ENCODE assay signal across 9 cellular contexts in the genomic region with DNA sequence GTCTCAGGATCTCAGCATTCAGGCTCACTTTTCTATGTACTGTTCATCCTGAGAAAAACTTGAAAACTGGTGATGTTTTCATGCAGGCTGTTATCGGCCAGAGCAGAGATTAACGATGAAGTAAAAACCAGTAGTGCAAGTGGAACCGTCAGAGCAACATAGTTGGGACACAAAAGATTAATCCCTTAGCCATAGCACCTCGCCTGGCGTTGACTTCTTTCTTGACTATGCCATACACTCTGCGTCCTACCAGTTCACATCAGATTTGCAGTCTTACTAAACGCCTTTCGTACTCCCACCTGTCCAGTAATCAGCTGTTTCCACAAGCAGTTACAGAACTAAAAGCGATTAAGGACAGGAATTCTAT. TPM values are rescaled to one million over a fixed set of nuclear protein-coding genes. Genes with fewer than 3 reads are reported as not detected.
DNase-seq lines count a peak whose midpoint lies in the region; ATAC-seq and TF ChIP-seq lines count a peak whose summit lies in the region.
"Had no signal": no experiment of that assay in that cellular context is flagged by ENCODE, and none has a peak within 500 bp of the region (broad histone marks: within the 10 kb centered on the region; RNA-seq: fewer than 3 reads in every experiment).

No MANE protein-coding gene starts in this region.

- no peaks in the 10 kb centered on the region for H3K9me3 Mint-ChIP-seq in naive thymus-derived CD4-positive, alpha-beta T cell
- H3K9me3 Mint-ChIP-seq in Caco-2 (ENCODE audit: unreplicated experiment), result no peaks in the 10 kb centered on the region

- POLR2A ChIA-PET in GM10248 (lab: Yijun Ruan, JAX) (no interaction called here), Caco-2 (lab: Charles Lee) (no interaction called here)
- POLR2A ChIA-PET in naive thymus-derived CD4-positive, alpha-beta T cell (lab: Charles Lee), result interaction anchor here (0.6 to 1.5 kb wide), 4 partner anchors 63 to 1043 kb away, joined by 3 to 6 read pairs (median 4); partner anchors contain the start of genes DDX3Y and TMSB4Y

- H3K4me3 Mint-ChIP-seq in naive thymus-derived CD4-positive, alpha-beta T cell, result peak overlapping the region in 5 of 10 donors; percentile 88 to 100 (median 91)
- H3K4me3 Mint-ChIP-seq in Caco-2 (ENCODE audit: unreplicated experiment), result no peak overlapping the region

- CTCF ChIA-PET in GM10248 (lab: Yijun Ruan, JAX), result no interaction called here
- CTCF ChIA-PET in naive thymus-derived CD4-positive, alpha-beta T cell (lab: Charles Lee), result no interaction called here
- CTCF ChIA-PET in Caco-2 (lab: Charles Lee), result no interaction called here

- H3K4me1 ChIP-seq in naive thymus-derived CD4-positive, alpha-beta T cell (ENCODE audit: control insufficient read depth in 2 of 2, insufficient read depth in 2 of 2, low read length in 2 of 2), result peaks cover 9 to 12% of the 10 kb centered on the region in 2 donors
- H3K4me1 ChIP-seq in Caco-2, result no peaks in the 10 kb centered on the region

- H3K36me3 ChIP-seq in naive thymus-derived CD4-positive, alpha-beta T cell (ENCODE audit: control insufficient read depth in 2 of 3, insufficient read depth in 3 of 3, low read length in 3 of 3), result no peaks in the 10 kb centered on the region
- H3K36me3 ChIP-seq in Caco-2 (ENCODE audit: control insufficient read depth, insufficient read depth, low read length), result no peaks in the 10 kb centered on the region

- H3K27ac Mint-ChIP-seq in naive thymus-derived CD4-positive, alpha-beta T cell, result peak overlapping the region in 5 of 9 donors; percentile 86 to 99 (median 96)
- H3K27ac Mint-ChIP-seq in Caco-2 (ENCODE audit: unreplicated experiment), result no peak overlapping the region

- no peaks in the 10 kb centered on the region for H3K27me3 ChIP-seq in naive thymus-derived CD4-positive, alpha-beta T cell (ENCODE audit: control insufficient read depth in 2 of 2, insufficient read depth in 2 of 2, low read length in 2 of 2)
- no peaks in the 10 kb centered on the region for H3K27me3 ChIP-seq in Caco-2 (replicated peaks; ENCODE audit: control insufficient read depth, insufficient read depth, low read length)

- BruUV-seq in Caco-2 (replicated peaks; lab: Mats Ljungman, UMichigan), result no TSS peak

- no peak for TF ChIP-seq CTCF in GM10248 (IDR thresholded peaks at IDR 0.05; ENCODE audit: control extremely low read depth, extremely low read depth, low read depth, missing control alignments)
- TF ChIP-seq CTCF in cardiac fibroblast (IDR thresholded peaks at IDR 0.05; ENCODE audit: low read depth, low read length), result no peak
- no peak for TF ChIP-seq CTCF in Caco-2 (IDR thresholded peaks at IDR 0.05; ENCODE audit: insufficient read depth in 1 of 2, low read depth in 1 of 2, low read length in 1 of 2, severe bottlenecking in 1 of 2, unreplicated experiment in 1 of 2)

- no peaks in the 10 kb centered on the region for H3K27me3 Mint-ChIP-seq in naive thymus-derived CD4-positive, alpha-beta T cell
- H3K27me3 Mint-ChIP-seq in Caco-2 (ENCODE audit: insufficient read depth, unreplicated experiment), result no peaks in the 10 kb centered on the region

- intact Hi-C loops in naive thymus-derived CD4-positive, alpha-beta T cell (cut with micrococcal nuclease), result loop anchor here (5.0 kb wide), 3 partner anchors 36 to 1681 kb away; no protein-coding TSS in a partner anchor
- intact Hi-C loops in Caco-2 (cut with micrococcal nuclease; ENCODE audit: unreplicated experiment), result no loop called here

- peak; percentile 1 for DNase-seq in GM10248 (ENCODE audit: extremely low spot score)
- DNase-seq in cardiac fibroblast (ENCODE audit: low read depth in 2 of 2), result no peak
- no peak for DNase-seq in naive thymus-derived CD4-positive, alpha-beta T cell
- DNase-seq in HuH-7 (ENCODE audit: low spot score), result no peak
- DNase-seq in Caco-2, result no peak
- DNase-seq in ecto neural progenitor cell (ENCODE audit: low spot score), result no peak
- no peak for DNase-seq in activated CD4-positive, CD25-positive, alpha-beta regulatory T cell treated with anti-CD3 and anti-CD28 coated beads, Interleukin-2, amount 50 U/mL, for 72 hours
- DNase-seq: aorta had no signal

- H3K4me1 Mint-ChIP-seq in naive thymus-derived CD4-positive, alpha-beta T cell, result peaks cover 0 to 30% (median 10%) of the 10 kb centered on the region in 7 donors
- H3K4me1 Mint-ChIP-seq in Caco-2 (ENCODE audit: low read depth, unreplicated experiment), result no peaks in the 10 kb centered on the region

- peaks cover 0 to 13% (median 0%) of the 10 kb centered on the region in 5 donors for H3K36me3 Mint-ChIP-seq in naive thymus-derived CD4-positive, alpha-beta T cell
- H3K36me3 Mint-ChIP-seq in Caco-2 (ENCODE audit: insufficient read depth, unreplicated experiment), result no peaks in the 10 kb centered on the region

- peak overlapping the region; percentile 79 for H3K27ac ChIP-seq in naive thymus-derived CD4-positive, alpha-beta T cell (ENCODE audit: low read depth, low read length)

- H3K9me3 ChIP-seq in naive thymus-derived CD4-positive, alpha-beta T cell (ENCODE audit: control insufficient read depth in 2 of 3, low read length in 3 of 3), result no peaks in the 10 kb centered on the region
- H3K9me3 ChIP-seq in Caco-2, result no peaks in the 10 kb centered on the region

- peak overlapping the region; percentile 41 to 72 for H3K4me3 ChIP-seq in cardiac fibroblast (replicated peaks in 1 of 2; ENCODE audit: low read depth in 2 of 2, low read length in 2 of 2)
- H3K4me3 ChIP-seq in naive thymus-derived CD4-positive, alpha-beta T cell (ENCODE audit: low read length), result peak overlapping the region; percentile 91
- no peak overlapping the region for H3K4me3 ChIP-seq in Caco-2 (ENCODE audit: low read depth, low read length)

- peak; percentile 12 for ATAC-seq in HG03039 (IDR thresholded peaks at IDR 0.05; ENCODE audit: unreplicated experiment)
- ATAC-seq in naive thymus-derived CD4-positive, alpha-beta T cell, result peak; percentile 14

RNA-seq across cellular contexts. Expression of gene USP9Y, which starts 39.4 kb away (rescaled TPM):
- 10 to 100 TPM; 27.7 to 59.0 (median 41.9) TPM for total RNA-seq in naive thymus-derived CD4-positive, alpha-beta T cell
- not detected for polyA plus RNA-seq in naive thymus-derived CD4-positive, alpha-beta T cell
- not detected in 2 replicates for total RNA-seq in Caco-2 (2022)
- total RNA-seq: aorta had no signal
